14 cellular contexts compared by ENCODE assay signal in the genomic region with DNA sequence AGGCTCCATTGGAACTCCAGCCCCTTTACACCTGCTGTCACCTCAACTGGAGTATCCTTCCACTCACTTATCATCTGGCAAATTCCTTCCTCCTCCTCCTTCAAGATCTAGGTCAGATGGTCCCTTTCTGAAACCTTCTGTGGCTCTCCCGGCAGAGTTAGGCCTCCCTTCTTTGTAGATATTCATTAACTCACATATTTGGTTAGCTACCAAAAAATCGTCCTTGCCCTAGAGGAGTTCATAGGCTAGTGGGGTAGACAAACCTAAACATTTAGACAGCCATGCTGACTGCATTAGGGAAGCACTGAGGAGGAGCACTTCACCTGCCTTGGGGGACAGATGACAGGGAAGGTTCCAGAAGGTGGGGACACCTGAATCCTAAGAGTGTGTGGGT. TPM values are rescaled to one million over a fixed set of nuclear protein-coding genes. Genes with fewer than 3 reads are reported as not detected.
DNase-seq lines count a peak whose midpoint lies in the region; ATAC-seq, FAIRE-seq and TF ChIP-seq lines count a peak whose summit lies in the region.
"Had no signal": no experiment of that assay in that cellular context is flagged by ENCODE, and none has a peak within 500 bp of the region (broad histone marks: within the 10 kb centered on the region; RNA-seq: fewer than 3 reads in every experiment).

No MANE protein-coding gene starts in this region.

- no peak for TF ChIP-seq POLR2A in GM12892 (IDR thresholded peaks at IDR 0.05; ENCODE audit: low read depth, low read length)

- no peaks in the 10 kb centered on the region for H3K4me1 Mint-ChIP-seq in CD8-positive, alpha-beta memory T cell

- no peak overlapping the region for H3K4me3 Mint-ChIP-seq in CD8-positive, alpha-beta memory T cell
- H3K4me3 Mint-ChIP-seq: CD4-positive, alpha-beta T cell had no signal

- no peaks in the 10 kb centered on the region for H3K27me3 Mint-ChIP-seq in CD8-positive, alpha-beta memory T cell
- H3K27me3 Mint-ChIP-seq: CD4-positive, alpha-beta T cell had no signal

- peak overlapping the region; percentile 53 to 79 for H3K27ac ChIP-seq in liver (ENCODE audit: low read depth in 1 of 2, low read length in 2 of 2)
- H3K27ac ChIP-seq in CD8-positive, alpha-beta memory T cell (ENCODE audit: low read depth, low read length): no peak overlapping the region

- DNase-seq in GM12892 (ENCODE audit: insufficient read length) (no peak), NCI-H1930 (lab: John Stamatoyannopoulos, UW) (no peak), SKM-1 treated with dmso at 0.1 percent for 144 hours (lab: John Stamatoyannopoulos, UW; ENCODE audit: unreplicated experiment) (no peak), NCI-H524 (lab: John Stamatoyannopoulos, UW) (no peak)
- no peak for DNase-seq in CD8-positive, alpha-beta memory T cell
- DNase-seq: CD4-positive, alpha-beta T cell; NCI-H524 treated with DMSO at 0.1 percent for 48 hours had no signal

- TF ChIP-seq RAD21 in liver (IDR thresholded peaks at IDR 0.05): no peak

- H3K9me3 Mint-ChIP-seq in CD8-positive, alpha-beta memory T cell: no peaks in the 10 kb centered on the region
- H3K9me3 Mint-ChIP-seq: activated T-helper 2 cell treated with anti-CD3 and anti-CD28 coated beads, Interferon-gamma antibody, Interleukin-2, Interleukin-4, amounts not matched to agents 10 μg/mL and 5 μg/mL and 100 μg/mL, durations not matched to agents 14 hours and 24 hours and 36 hours; CD4-positive, alpha-beta T cell had no signal

- H3K36me3 ChIP-seq in liver (ENCODE audit: control insufficient read depth in 4 of 4, insufficient read depth in 3 of 4, low read depth in 1 of 4, low read length in 3 of 4): no peaks in the 10 kb centered on the region
- H3K36me3 ChIP-seq in CD8-positive, alpha-beta memory T cell (ENCODE audit: insufficient read depth, low read length): no peaks in the 10 kb centered on the region
- H3K36me3 ChIP-seq: transverse colon had no signal

- no peaks in the 10 kb centered on the region for H3K27me3 ChIP-seq in liver (ENCODE audit: control insufficient read depth in 4 of 4, insufficient read depth in 4 of 4, low read length in 3 of 4)
- no peaks in the 10 kb centered on the region for H3K27me3 ChIP-seq in CD8-positive, alpha-beta memory T cell (ENCODE audit: insufficient read depth, low read length, poor library complexity, severe bottlenecking)
- H3K27me3 ChIP-seq: transverse colon had no signal

- 30% methylated on average over 2 of the region's 2 CpGs for WGBS in liver

- POLR2A ChIA-PET in CD8-positive, alpha-beta memory T cell (lab: Charles Lee): no interaction called here

- FAIRE-seq in GM12892 (lab: Jason Lieb, UNC): peak; percentile 70
- FAIRE-seq: H1 had no signal

- CTCF ChIA-PET in CD8-positive, alpha-beta memory T cell (lab: Charles Lee): no interaction called here

- no peak overlapping the region for H3K9ac ChIP-seq in liver (ENCODE audit: low read depth in 1 of 2, low read length in 2 of 2)

- no peak for TF ChIP-seq CTCF in liver (IDR thresholded peaks at IDR 0.05; ENCODE audit: low read depth, low read length, missing input control)

- ATAC-seq in GM21390 (IDR thresholded peaks at IDR 0.05; ENCODE audit: unreplicated experiment) (peak; percentile 10), HG03159 (IDR thresholded peaks at IDR 0.05; ENCODE audit: unreplicated experiment) (peak; percentile 32)
- ATAC-seq: right cardiac atrium had no signal

- H3K4me1 ChIP-seq in liver (ENCODE audit: control insufficient read depth in 4 of 4, insufficient read depth in 4 of 4, low read length in 3 of 4): peaks cover 5 to 32% (median 27%) of the 10 kb centered on the region in 4 donors
- H3K4me1 ChIP-seq in CD8-positive, alpha-beta memory T cell (ENCODE audit: insufficient read depth, low read length): no peaks in the 10 kb centered on the region

- peak overlapping the region in 1 of 8 donors; percentile 0 for H3K27ac Mint-ChIP-seq in CD8-positive, alpha-beta memory T cell
- H3K27ac Mint-ChIP-seq: activated T-helper 2 cell treated with anti-CD3 and anti-CD28 coated beads, Interferon-gamma antibody, Interleukin-2, Interleukin-4, amounts not matched to agents 10 μg/mL and 5 μg/mL and 100 μg/mL, durations not matched to agents 14 hours and 24 hours and 36 hours; CD4-positive, alpha-beta T cell had no signal

- H3K4me3 ChIP-seq in liver (ENCODE audit: low read depth in 1 of 3, low read length in 3 of 3): no peak overlapping the region
- H3K4me3 ChIP-seq in CD8-positive, alpha-beta memory T cell (ENCODE audit: low read length): no peak overlapping the region
- H3K4me3 ChIP-seq: transverse colon had no signal

- H3K9me3 ChIP-seq in liver (ENCODE audit: control insufficient read depth in 4 of 4, low read length in 3 of 4): no peaks in the 10 kb centered on the region
- H3K9me3 ChIP-seq in CD8-positive, alpha-beta memory T cell (ENCODE audit: low read length): no peaks in the 10 kb centered on the region
- H3K9me3 ChIP-seq: transverse colon had no signal

- no peaks in the 10 kb centered on the region for H3K36me3 Mint-ChIP-seq in CD8-positive, alpha-beta memory T cell

TF ChIP-seq in liver, 16 proteins besides CTCF, POLR2A, EP300 and RAD21:
- peak in 1 of 2 donors; percentile 50 for TF ChIP-seq RXRA (IDR thresholded peaks at IDR 0.05)
- peak; percentile 48 for TF ChIP-seq YY1 (IDR thresholded peaks at IDR 0.05)
- TF ChIP-seq GABPA (IDR thresholded peaks at IDR 0.05 in 1 of 2, conservative IDR thresholded peaks at IDR 0.05 in 1 of 2): no peak
- TF ChIP-seq HNF4A (conservative IDR thresholded peaks at IDR 0.05): peak in 1 of 2 donors; percentile 45
TF ChIP-seq in liver: peak in this region for 3.

RNA-seq across cellular contexts. Expression of gene ELOA, which starts 14.3 kb away (rescaled TPM):
- 21.8 TPM for polyA plus RNA-seq in GM12892 (2012; ENCODE audit: missing spikeins)
- total RNA-seq in liver: 10 to 100 TPM; 11.1 to 34.9 TPM
- 10 to 100 TPM; 20.9 to 27.8 TPM for polyA plus RNA-seq in liver
- 10 to 100 TPM; 64.1 to 69.0 TPM for total RNA-seq in CD8-positive, alpha-beta memory T cell
- polyA plus RNA-seq in CD8-positive, alpha-beta memory T cell: 32.3 TPM

RNA-seq across cellular contexts. Expression of gene RPL11, which starts 37.4 kb away (rescaled TPM):
- 7,014 TPM for polyA plus RNA-seq in GM12892 (2012; ENCODE audit: missing spikeins)
- total RNA-seq in liver: 100 to 1,000 TPM; 270 to 689 TPM
- 100 to 1,000 TPM; 313 to 816 TPM for polyA plus RNA-seq in liver
- total RNA-seq in CD8-positive, alpha-beta memory T cell: 1,000 to 10,000 TPM; 1,242 to 1,292 TPM
- 1,119 TPM for polyA plus RNA-seq in CD8-positive, alpha-beta memory T cell

RNA-seq across cellular contexts. Expression of gene PITHD1, which starts 49.2 kb away (rescaled TPM):
- 64.0 TPM for polyA plus RNA-seq in GM12892 (2012; ENCODE audit: missing spikeins)
- 10 to 100 TPM; 28.4 to 86.4 TPM for total RNA-seq in liver
- 10 to 100 TPM; 17.1 to 21.1 TPM for polyA plus RNA-seq in liver
- total RNA-seq in CD8-positive, alpha-beta memory T cell: 100 to 1,000 TPM; 105 TPM
- polyA plus RNA-seq in CD8-positive, alpha-beta memory T cell: 68.5 TPM
